Comparison of ENCODE assay signal across 3 cellular contexts in the genomic region with DNA sequence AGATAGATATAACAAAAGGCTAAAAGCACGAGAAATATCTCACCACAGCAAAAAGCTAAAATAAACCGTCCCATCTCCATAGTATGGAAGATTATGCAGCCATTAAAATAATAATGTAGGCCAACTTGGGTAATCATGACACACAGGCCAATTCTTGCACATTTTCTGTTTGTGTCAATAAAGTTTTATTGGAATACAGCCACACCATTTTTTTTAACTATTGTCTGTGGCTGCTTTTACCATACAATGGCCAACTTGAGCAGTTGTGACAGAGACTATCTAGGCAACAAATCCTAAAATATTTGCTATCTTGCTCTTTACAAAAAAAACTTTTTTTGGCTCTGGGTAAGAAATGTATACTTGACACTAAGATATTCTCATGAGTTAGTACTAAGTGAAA.
TF ChIP-seq lines count a peak whose summit lies in the region.

No MANE protein-coding gene starts in this region.

TF ChIP-seq in HepG2, 621 proteins besides CTCF, POLR2A, EP300 and RAD21 (continues in another document):
- TF ChIP-seq ZBTB20 (CRISPR knock-in tag; IDR thresholded peaks at IDR 0.05; ENCODE audit: borderline replicate concordance, low read depth), result no peak
- TF ChIP-seq, protein P1, sequence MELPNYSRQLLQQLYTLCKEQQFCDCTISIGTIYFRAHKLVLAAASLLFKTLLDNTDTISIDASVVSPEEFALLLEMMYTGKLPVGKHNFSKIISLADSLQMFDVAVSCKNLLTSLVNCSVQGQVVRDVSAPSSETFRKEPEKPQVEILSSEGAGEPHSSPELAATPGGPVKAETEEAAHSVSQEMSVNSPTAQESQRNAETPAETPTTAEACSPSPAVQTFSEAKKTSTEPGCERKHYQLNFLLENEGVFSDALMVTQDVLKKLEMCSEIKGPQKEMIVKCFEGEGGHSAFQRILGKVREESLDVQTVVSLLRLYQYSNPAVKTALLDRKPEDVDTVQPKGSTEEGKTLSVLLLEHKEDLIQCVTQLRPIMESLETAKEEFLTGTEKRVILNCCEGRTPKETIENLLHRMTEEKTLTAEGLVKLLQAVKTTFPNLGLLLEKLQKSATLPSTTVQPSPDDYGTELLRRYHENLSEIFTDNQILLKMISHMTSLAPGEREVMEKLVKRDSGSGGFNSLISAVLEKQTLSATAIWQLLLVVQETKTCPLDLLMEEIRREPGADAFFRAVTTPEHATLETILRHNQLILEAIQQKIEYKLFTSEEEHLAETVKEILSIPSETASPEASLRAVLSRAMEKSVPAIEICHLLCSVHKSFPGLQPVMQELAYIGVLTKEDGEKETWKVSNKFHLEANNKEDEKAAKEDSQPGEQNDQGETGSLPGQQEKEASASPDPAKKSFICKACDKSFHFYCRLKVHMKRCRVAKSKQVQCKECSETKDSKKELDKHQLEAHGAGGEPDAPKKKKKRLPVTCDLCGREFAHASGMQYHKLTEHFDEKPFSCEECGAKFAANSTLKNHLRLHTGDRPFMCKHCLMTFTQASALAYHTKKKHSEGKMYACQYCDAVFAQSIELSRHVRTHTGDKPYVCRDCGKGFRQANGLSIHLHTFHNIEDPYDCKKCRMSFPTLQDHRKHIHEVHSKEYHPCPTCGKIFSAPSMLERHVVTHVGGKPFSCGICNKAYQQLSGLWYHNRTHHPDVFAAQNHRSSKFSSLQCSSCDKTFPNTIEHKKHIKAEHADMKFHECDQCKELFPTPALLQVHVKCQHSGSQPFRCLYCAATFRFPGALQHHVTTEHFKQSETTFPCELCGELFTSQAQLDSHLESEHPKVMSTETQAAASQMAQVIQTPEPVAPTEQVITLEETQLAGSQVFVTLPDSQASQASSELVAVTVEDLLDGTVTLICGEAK (IDR thresholded peaks at IDR 0.05), result 0 out of 2 replicates have a peak, but pooled peaks have one; percentile 6
- TF ChIP-seq, protein P1 (CRISPR knock-in tag; IDR thresholded peaks at IDR 0.05), result no peak

TF ChIP-seq in GM12878, 131 proteins besides CTCF, POLR2A, EP300 and RAD21:
- TF ChIP-seq, protein P1 (IDR thresholded peaks at IDR 0.05; ENCODE audit: borderline replicate concordance), result peak; percentile 71
- no peak for TF ChIP-seq ZSCAN29 (IDR thresholded peaks at IDR 0.05)
TF ChIP-seq in GM12878: peak in this region for 1.

TF ChIP-seq in WTC11, 78 proteins besides CTCF, POLR2A, EP300 and RAD21 (continued from another document):
- TF ChIP-seq TP53 (CRISPR knock-in tag; IDR thresholded peaks at IDR 0.05), result no peak
- TF ChIP-seq OVOL2 (CRISPR knock-in tag; IDR thresholded peaks at IDR 0.05; ENCODE audit: borderline replicate concordance), result no peak
- TF ChIP-seq FOXJ3 (CRISPR knock-in tag; IDR thresholded peaks at IDR 0.05; ENCODE audit: borderline replicate concordance), result no peak
- TF ChIP-seq ZBTB21 (CRISPR knock-in tag; IDR thresholded peaks at IDR 0.05; ENCODE audit: borderline replicate concordance), result no peak
- no peak for TF ChIP-seq ZNF423 (CRISPR knock-in tag; IDR thresholded peaks at IDR 0.05)
- TF ChIP-seq, protein P2, sequence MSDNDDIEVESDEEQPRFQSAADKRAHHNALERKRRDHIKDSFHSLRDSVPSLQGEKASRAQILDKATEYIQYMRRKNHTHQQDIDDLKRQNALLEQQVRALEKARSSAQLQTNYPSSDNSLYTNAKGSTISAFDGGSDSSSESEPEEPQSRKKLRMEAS (CRISPR knock-in tag; IDR thresholded peaks at IDR 0.05), result no peak
- TF ChIP-seq, protein P3, sequence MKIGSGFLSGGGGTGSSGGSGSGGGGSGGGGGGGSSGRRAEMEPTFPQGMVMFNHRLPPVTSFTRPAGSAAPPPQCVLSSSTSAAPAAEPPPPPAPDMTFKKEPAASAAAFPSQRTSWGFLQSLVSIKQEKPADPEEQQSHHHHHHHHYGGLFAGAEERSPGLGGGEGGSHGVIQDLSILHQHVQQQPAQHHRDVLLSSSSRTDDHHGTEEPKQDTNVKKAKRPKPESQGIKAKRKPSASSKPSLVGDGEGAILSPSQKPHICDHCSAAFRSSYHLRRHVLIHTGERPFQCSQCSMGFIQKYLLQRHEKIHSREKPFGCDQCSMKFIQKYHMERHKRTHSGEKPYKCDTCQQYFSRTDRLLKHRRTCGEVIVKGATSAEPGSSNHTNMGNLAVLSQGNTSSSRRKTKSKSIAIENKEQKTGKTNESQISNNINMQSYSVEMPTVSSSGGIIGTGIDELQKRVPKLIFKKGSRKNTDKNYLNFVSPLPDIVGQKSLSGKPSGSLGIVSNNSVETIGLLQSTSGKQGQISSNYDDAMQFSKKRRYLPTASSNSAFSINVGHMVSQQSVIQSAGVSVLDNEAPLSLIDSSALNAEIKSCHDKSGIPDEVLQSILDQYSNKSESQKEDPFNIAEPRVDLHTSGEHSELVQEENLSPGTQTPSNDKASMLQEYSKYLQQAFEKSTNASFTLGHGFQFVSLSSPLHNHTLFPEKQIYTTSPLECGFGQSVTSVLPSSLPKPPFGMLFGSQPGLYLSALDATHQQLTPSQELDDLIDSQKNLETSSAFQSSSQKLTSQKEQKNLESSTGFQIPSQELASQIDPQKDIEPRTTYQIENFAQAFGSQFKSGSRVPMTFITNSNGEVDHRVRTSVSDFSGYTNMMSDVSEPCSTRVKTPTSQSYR (CRISPR knock-in tag; IDR thresholded peaks at IDR 0.05), result no peak
- no peak for TF ChIP-seq TCF7 (CRISPR knock-in tag; IDR thresholded peaks at IDR 0.05; ENCODE audit: low read depth)
- TF ChIP-seq, protein P4, sequence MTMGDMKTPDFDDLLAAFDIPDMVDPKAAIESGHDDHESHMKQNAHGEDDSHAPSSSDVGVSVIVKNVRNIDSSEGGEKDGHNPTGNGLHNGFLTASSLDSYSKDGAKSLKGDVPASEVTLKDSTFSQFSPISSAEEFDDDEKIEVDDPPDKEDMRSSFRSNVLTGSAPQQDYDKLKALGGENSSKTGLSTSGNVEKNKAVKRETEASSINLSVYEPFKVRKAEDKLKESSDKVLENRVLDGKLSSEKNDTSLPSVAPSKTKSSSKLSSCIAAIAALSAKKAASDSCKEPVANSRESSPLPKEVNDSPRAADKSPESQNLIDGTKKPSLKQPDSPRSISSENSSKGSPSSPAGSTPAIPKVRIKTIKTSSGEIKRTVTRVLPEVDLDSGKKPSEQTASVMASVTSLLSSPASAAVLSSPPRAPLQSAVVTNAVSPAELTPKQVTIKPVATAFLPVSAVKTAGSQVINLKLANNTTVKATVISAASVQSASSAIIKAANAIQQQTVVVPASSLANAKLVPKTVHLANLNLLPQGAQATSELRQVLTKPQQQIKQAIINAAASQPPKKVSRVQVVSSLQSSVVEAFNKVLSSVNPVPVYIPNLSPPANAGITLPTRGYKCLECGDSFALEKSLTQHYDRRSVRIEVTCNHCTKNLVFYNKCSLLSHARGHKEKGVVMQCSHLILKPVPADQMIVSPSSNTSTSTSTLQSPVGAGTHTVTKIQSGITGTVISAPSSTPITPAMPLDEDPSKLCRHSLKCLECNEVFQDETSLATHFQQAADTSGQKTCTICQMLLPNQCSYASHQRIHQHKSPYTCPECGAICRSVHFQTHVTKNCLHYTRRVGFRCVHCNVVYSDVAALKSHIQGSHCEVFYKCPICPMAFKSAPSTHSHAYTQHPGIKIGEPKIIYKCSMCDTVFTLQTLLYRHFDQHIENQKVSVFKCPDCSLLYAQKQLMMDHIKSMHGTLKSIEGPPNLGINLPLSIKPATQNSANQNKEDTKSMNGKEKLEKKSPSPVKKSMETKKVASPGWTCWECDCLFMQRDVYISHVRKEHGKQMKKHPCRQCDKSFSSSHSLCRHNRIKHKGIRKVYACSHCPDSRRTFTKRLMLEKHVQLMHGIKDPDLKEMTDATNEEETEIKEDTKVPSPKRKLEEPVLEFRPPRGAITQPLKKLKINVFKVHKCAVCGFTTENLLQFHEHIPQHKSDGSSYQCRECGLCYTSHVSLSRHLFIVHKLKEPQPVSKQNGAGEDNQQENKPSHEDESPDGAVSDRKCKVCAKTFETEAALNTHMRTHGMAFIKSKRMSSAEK (CRISPR knock-in tag; IDR thresholded peaks at IDR 0.05; ENCODE audit: borderline replicate concordance), result no peak
- TF ChIP-seq, protein P5, sequence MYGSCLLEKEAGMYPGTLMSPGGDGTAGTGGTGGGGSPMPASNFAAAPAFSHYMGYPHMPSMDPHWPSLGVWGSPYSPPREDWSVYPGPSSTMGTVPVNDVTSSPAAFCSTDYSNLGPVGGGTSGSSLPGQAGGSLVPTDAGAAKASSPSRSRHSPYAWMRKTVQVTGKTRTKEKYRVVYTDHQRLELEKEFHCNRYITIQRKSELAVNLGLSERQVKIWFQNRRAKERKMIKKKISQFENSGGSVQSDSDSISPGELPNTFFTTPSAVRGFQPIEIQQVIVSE (CRISPR knock-in tag; IDR thresholded peaks at IDR 0.05; ENCODE audit: borderline replicate concordance), result no peak
- TF ChIP-seq RELA (CRISPR knock-in tag; IDR thresholded peaks at IDR 0.05; ENCODE audit: borderline replicate concordance), result no peak
- no peak for TF ChIP-seq CREB1 (CRISPR knock-in tag; IDR thresholded peaks at IDR 0.05)
- no peak for TF ChIP-seq NFYB (CRISPR knock-in tag; conservative IDR thresholded peaks at IDR 0.05; ENCODE audit: low read depth)
- no peak for TF ChIP-seq ZNF396 (CRISPR knock-in tag; IDR thresholded peaks at IDR 0.05; ENCODE audit: borderline replicate concordance)
- no peak for TF ChIP-seq GTF2I (CRISPR knock-in tag; conservative IDR thresholded peaks at IDR 0.05)
- TF ChIP-seq, protein P6, sequence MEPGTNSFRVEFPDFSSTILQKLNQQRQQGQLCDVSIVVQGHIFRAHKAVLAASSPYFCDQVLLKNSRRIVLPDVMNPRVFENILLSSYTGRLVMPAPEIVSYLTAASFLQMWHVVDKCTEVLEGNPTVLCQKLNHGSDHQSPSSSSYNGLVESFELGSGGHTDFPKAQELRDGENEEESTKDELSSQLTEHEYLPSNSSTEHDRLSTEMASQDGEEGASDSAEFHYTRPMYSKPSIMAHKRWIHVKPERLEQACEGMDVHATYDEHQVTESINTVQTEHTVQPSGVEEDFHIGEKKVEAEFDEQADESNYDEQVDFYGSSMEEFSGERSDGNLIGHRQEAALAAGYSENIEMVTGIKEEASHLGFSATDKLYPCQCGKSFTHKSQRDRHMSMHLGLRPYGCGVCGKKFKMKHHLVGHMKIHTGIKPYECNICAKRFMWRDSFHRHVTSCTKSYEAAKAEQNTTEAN (CRISPR knock-in tag; IDR thresholded peaks at IDR 0.05), result no peak
